In genomic region chr21:21301013-21301412, GRCh38 we compare ENCODE assay signal across 31 cellular contexts.
DNase-seq lines count a peak whose midpoint lies in the region; ATAC-seq, FAIRE-seq and TF ChIP-seq lines count a peak whose summit lies in the region.
"Had no signal": no experiment of that assay in that cellular context is flagged by ENCODE, and none has a peak within 500 bp of the region (broad histone marks: within the 10 kb centered on the region; RNA-seq: fewer than 3 reads in every experiment).

No MANE protein-coding gene starts in this region.

- no peak for TF ChIP-seq CTCF in right lobe of liver (IDR thresholded peaks at IDR 0.05)
- no peak for TF ChIP-seq CTCF in HepG2 (CRISPR knock-in tag; IDR thresholded peaks at IDR 0.05)

- H3K27ac ChIP-seq in right lobe of liver (no peak overlapping the region), HepG2 (ENCODE audit: extremely low read length, insufficient read depth, low read length) (no peak overlapping the region)
- H3K27ac ChIP-seq: 22Rv1; A549; BLaER1; BLaER1 treated with 17β-estradiol and CSF1 and Interleukin-3, amounts not matched to agents 10 nM and 100 nM; C4-2B had no signal

- in situ Hi-C loops in HepG2 (cut with HindIII; ENCODE audit: extremely low pct_ligation_motif_present, low pct_unique_long_range_greater_than_20kb), result no loop called here

- H3K36me3 ChIP-seq in right lobe of liver (no peaks in the 10 kb centered on the region), HepG2 (replicated peaks in 1 of 2; ENCODE audit: control insufficient read depth in 1 of 2, insufficient read depth in 2 of 2, low read length in 2 of 2) (no peaks in the 10 kb centered on the region)
- H3K36me3 ChIP-seq: BE2C; BLaER1; BLaER1 treated with 17β-estradiol and CSF1 and Interleukin-3, amounts not matched to agents 10 nM and 100 nM had no signal

- WGBS in right lobe of liver (ENCODE audit: insufficient coverage, low coverage, low lambda C conversion rate, missing lambda C conversion rate), result 14% methylated on average over 2 of the region's 2 CpGs
- 2% methylated on average over 2 of the region's 2 CpGs for WGBS in HepG2 (ENCODE audit: low lambda C conversion rate)

- H3K4me1 ChIP-seq in right lobe of liver, result no peaks in the 10 kb centered on the region
- no peaks in the 10 kb centered on the region for H3K4me1 ChIP-seq in HepG2 (ENCODE audit: insufficient read depth, low read length)
- H3K4me1 ChIP-seq: A549; BE2C; BLaER1; BLaER1 treated with 17β-estradiol and CSF1 and Interleukin-3, amounts not matched to agents 10 nM and 100 nM; Caco-2 had no signal

- POLR2A ChIA-PET in HepG2 (lab: Yijun Ruan, JAX), result no interaction called here

- intact Hi-C loops in right lobe of liver (cut with DNase I) (no loop called here), HepG2 (cut with micrococcal nuclease; ENCODE audit: unreplicated experiment) (no loop called here)

- no peaks in the 10 kb centered on the region for H3K9me3 ChIP-seq in right lobe of liver
- H3K9me3 ChIP-seq in HepG2 (ENCODE audit: low read length), result peaks cover 75% of the 10 kb centered on the region
- H3K9me3 ChIP-seq: A549; BE2C; BLaER1; BLaER1 treated with 17β-estradiol and CSF1 and Interleukin-3, amounts not matched to agents 10 nM and 100 nM had no signal

- TF ChIP-seq POLR2A in right lobe of liver (IDR thresholded peaks at IDR 0.05) (no peak), HepG2 (IDR thresholded peaks at IDR 0.05; ENCODE audit: insufficient read depth in 1 of 2, low read depth in 2 of 2, low read length in 2 of 2) (no peak)

- no peak overlapping the region for H3K9ac ChIP-seq in HepG2 (ENCODE audit: insufficient read depth, low read depth, low read length)
- H3K9ac ChIP-seq: BLaER1; BLaER1 treated with 17β-estradiol and CSF1 and Interleukin-3, amounts not matched to agents 10 nM and 100 nM had no signal

- peak in 3 of 4 donors; percentile 20 to 85 (median 55) for ATAC-seq in right lobe of liver
- no peak for ATAC-seq in HepG2
- peak; percentile 53 for ATAC-seq in left lobe of liver
- ATAC-seq: A549; CD8-positive, alpha-beta T cell had no signal

- DNase-seq in right lobe of liver, result no peak
- no peak for DNase-seq in HepG2 (ENCODE audit: low spot score)
- no peak for DNase-seq in left lobe of liver (ENCODE audit: low spot score)
- no peak for DNase-seq in NCI-H82 treated with DMSO at 0.1 percent for 48 hours (lab: John Stamatoyannopoulos, UW; ENCODE audit: unreplicated experiment)
- DNase-seq: 8988T; ACHN; AML-193; BE2C; C1 segment of cervical spinal cord; Caco-2; Calu3; CD4-positive, alpha-beta memory T cell; CD4-positive, alpha-beta T cell; CD4-positive, CD25-positive, alpha-beta regulatory T cell; CD8-positive, alpha-beta memory T cell; CD8-positive, alpha-beta T cell; COR-L47; DMS 273 treated with DMSO at 0.1 percent for 48 hours; DMS153; DMS53; DMS79; DMS79 treated with DMSO at 0.1 percent for 48 hours; DND-41; EL had no signal

- H4K20me1 ChIP-seq in HepG2 (ENCODE audit: insufficient read depth, low read length), result no peaks in the 10 kb centered on the region
- H4K20me1 ChIP-seq: BLaER1; BLaER1 treated with 17β-estradiol and CSF1 and Interleukin-3, amounts not matched to agents 10 nM and 100 nM had no signal

- no peak for TF ChIP-seq EP300 in HepG2 (IDR thresholded peaks at IDR 0.05; ENCODE audit: low read depth in 2 of 2, low read length in 2 of 2)
- no peak for TF ChIP-seq EP300 in HepG2 (CRISPR knock-in tag; IDR thresholded peaks at IDR 0.05; ENCODE audit: borderline replicate concordance)

- no peak overlapping the region for H3K4me3 ChIP-seq in right lobe of liver
- no peak overlapping the region for H3K4me3 ChIP-seq in HepG2 (replicated peaks in 1 of 3; ENCODE audit: insufficient read depth in 1 of 3, low read depth in 2 of 3, low read length in 3 of 3)
- H3K4me3 ChIP-seq: A549; BLaER1; BLaER1 treated with 17β-estradiol and CSF1 and Interleukin-3, amounts not matched to agents 10 nM and 100 nM had no signal

- H3K27me3 ChIP-seq in right lobe of liver, result no peaks in the 10 kb centered on the region
- H3K27me3 ChIP-seq in HepG2 (ENCODE audit: control insufficient read depth in 1 of 2, insufficient read depth in 2 of 2, low read length in 2 of 2), result no peaks in the 10 kb centered on the region
- H3K27me3 ChIP-seq: BE2C; BLaER1; BLaER1 treated with 17β-estradiol and CSF1 and Interleukin-3, amounts not matched to agents 10 nM and 100 nM had no signal

- TF ChIP-seq RAD21 in HepG2 (CRISPR knock-in tag; IDR thresholded peaks at IDR 0.05), result no peak

- BruUV-seq in HepG2 (replicated peaks; lab: Mats Ljungman, UMichigan), result no TSS peak

- CTCF ChIA-PET in HepG2 (lab: Yijun Ruan, JAX; ENCODE audit: low intra/inter-chr PET ratio, low total read pairs), result no interaction called here

- no peak overlapping the region for H3K4me2 ChIP-seq in HepG2 (ENCODE audit: low read depth, low read length)
- H3K4me2 ChIP-seq: A549; BLaER1; BLaER1 treated with 17β-estradiol and CSF1 and Interleukin-3, amounts not matched to agents 10 nM and 100 nM had no signal

- H3K79me2 ChIP-seq in HepG2 (ENCODE audit: insufficient read depth, low read length), result no peaks in the 10 kb centered on the region

- no peak overlapping the region for H2AFZ ChIP-seq in HepG2 (ENCODE audit: low read length)

- FAIRE-seq in HepG2 (lab: Jason Lieb, UNC), result no peak
- FAIRE-seq: A204.1, A549, D721Med had no signal

TF ChIP-seq in HepG2, 621 proteins besides CTCF, POLR2A, EP300 and RAD21:
- TF ChIP-seq ZNF550 (CRISPR knock-in tag; IDR thresholded peaks at IDR 0.05; ENCODE audit: borderline replicate concordance) (no peak), HMGA1 (CRISPR knock-in tag; conservative IDR thresholded peaks at IDR 0.05) (no peak), MED1 (CRISPR knock-in tag; IDR thresholded peaks at IDR 0.05) (no peak)
